16 cellular contexts compared by ENCODE assay signal in the genomic region with DNA sequence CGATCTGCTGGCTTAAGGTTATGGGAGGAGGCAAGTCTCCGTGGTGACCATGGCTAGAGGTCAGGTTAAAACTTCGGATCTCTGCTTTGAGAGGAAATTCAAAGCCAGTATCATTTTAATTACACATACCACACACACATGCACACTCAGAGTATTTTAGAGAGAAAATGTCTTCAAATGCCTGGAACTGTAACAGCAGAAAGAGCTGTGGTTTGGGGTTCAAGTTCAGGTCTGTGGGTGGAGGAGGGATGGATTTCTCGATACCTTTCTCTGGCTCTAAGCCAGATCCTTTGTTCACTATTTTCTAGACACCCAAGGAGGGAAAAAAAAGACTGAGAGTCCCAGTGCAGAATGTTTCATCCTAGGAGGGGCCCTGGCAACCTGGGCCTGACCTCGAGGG.
"Had no signal": no experiment of that assay in that cellular context is flagged by ENCODE, and none has a peak within 500 bp of the region (broad histone marks: within the 10 kb centered on the region; RNA-seq: fewer than 3 reads in every experiment).

No MANE protein-coding gene starts in this region.

- H3K36me3 Mint-ChIP-seq: naive B cell had no signal

- H3K4me3 Mint-ChIP-seq: central memory CD8-positive, alpha-beta T cell; naive B cell; neural progenitor cell had no signal

- H3K4me3 ChIP-seq: coronary artery, gastrocnemius medialis, heart left ventricle, left lung, mucosa of descending colon, neural progenitor cell, prostate gland, right atrium auricular region, stomach, testis had no signal

- H3K9me3 ChIP-seq: gastrocnemius medialis, heart left ventricle, left lung, mucosa of descending colon, prostate gland, right atrium auricular region, stomach, testis had no signal

- H3K36me3 ChIP-seq: neural progenitor cell, prostate gland had no signal

- H3K27me3 ChIP-seq: gastrocnemius medialis, heart left ventricle, left lung, neural progenitor cell, right atrium auricular region, stomach, testis had no signal

- H3K27ac ChIP-seq: coronary artery, gastrocnemius medialis, heart left ventricle, left lung, neural progenitor cell, prostate gland, right atrium auricular region, stomach, testis had no signal

- H3K27me3 Mint-ChIP-seq: central memory CD8-positive, alpha-beta T cell; naive B cell had no signal

- H3K9ac ChIP-seq: neural progenitor cell had no signal

- DNase-seq: activated CD4-positive, CD25-positive, alpha-beta regulatory T cell treated with anti-CD3 and anti-CD28 coated beads, Interleukin-2, amount 50 U/mL, for 72 hours; activated naive CD4-positive, alpha-beta T cell treated with Interleukin-2 at 50 U/mL for 16 hours; aorta; effector CD4-positive, alpha-beta T cell; gastrocnemius medialis; heart left ventricle; mucosa of descending colon; naive B cell; stomach; testis had no signal

- H3K27ac Mint-ChIP-seq: neural progenitor cell had no signal

- H2AFZ ChIP-seq: neural progenitor cell had no signal

- H3K4me2 ChIP-seq: neural progenitor cell had no signal

- H3K9me3 Mint-ChIP-seq: central memory CD8-positive, alpha-beta T cell; naive B cell; neural progenitor cell had no signal
